Comparison of ENCODE assay signal across 1 cellular context in the genomic region with DNA sequence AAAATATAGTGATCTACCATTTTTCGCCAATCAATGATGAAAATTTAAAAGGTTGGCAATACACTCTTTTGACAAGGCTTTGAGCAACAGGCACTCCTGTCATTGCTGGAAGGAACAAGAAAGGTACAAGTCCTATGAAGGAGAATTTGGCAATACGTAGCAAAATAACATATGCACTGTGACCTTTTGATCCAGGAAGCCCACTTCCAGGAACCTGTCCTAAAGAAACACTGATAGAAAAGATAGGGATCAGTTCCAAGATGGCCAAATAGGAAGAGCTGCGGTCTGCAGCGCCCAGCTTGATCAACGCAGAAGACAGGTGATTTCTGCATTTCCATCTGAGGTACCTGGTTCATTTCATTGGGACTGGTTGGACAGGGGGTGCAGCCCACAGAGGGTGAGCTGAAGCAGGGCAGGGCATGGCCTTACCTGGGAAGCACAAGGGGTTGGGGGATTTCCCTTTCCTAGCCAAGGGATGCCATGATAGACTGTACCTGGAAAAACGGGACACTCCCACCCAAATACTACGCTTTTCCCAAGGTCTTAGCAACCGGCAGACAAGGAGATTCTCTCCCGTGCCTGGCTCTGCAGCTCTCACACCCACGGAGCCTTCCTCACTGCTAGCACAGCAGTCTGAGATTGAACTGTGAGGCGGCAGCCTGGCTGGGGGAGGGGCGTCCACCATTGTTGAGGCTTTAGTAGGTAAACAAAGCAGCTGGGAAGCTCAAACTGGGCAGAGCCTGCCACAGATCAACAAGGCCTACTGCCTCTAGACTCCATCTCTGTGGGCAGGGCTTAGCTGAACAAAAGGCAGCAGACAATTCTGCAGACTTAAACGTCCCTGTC.
TF ChIP-seq lines count a peak whose summit lies in the region.

No MANE protein-coding gene starts in this region.

TF ChIP-seq in GM23338, 12 proteins besides CTCF, POLR2A, EP300 and RAD21 (continued from another document):
- TF ChIP-seq, protein P1, sequence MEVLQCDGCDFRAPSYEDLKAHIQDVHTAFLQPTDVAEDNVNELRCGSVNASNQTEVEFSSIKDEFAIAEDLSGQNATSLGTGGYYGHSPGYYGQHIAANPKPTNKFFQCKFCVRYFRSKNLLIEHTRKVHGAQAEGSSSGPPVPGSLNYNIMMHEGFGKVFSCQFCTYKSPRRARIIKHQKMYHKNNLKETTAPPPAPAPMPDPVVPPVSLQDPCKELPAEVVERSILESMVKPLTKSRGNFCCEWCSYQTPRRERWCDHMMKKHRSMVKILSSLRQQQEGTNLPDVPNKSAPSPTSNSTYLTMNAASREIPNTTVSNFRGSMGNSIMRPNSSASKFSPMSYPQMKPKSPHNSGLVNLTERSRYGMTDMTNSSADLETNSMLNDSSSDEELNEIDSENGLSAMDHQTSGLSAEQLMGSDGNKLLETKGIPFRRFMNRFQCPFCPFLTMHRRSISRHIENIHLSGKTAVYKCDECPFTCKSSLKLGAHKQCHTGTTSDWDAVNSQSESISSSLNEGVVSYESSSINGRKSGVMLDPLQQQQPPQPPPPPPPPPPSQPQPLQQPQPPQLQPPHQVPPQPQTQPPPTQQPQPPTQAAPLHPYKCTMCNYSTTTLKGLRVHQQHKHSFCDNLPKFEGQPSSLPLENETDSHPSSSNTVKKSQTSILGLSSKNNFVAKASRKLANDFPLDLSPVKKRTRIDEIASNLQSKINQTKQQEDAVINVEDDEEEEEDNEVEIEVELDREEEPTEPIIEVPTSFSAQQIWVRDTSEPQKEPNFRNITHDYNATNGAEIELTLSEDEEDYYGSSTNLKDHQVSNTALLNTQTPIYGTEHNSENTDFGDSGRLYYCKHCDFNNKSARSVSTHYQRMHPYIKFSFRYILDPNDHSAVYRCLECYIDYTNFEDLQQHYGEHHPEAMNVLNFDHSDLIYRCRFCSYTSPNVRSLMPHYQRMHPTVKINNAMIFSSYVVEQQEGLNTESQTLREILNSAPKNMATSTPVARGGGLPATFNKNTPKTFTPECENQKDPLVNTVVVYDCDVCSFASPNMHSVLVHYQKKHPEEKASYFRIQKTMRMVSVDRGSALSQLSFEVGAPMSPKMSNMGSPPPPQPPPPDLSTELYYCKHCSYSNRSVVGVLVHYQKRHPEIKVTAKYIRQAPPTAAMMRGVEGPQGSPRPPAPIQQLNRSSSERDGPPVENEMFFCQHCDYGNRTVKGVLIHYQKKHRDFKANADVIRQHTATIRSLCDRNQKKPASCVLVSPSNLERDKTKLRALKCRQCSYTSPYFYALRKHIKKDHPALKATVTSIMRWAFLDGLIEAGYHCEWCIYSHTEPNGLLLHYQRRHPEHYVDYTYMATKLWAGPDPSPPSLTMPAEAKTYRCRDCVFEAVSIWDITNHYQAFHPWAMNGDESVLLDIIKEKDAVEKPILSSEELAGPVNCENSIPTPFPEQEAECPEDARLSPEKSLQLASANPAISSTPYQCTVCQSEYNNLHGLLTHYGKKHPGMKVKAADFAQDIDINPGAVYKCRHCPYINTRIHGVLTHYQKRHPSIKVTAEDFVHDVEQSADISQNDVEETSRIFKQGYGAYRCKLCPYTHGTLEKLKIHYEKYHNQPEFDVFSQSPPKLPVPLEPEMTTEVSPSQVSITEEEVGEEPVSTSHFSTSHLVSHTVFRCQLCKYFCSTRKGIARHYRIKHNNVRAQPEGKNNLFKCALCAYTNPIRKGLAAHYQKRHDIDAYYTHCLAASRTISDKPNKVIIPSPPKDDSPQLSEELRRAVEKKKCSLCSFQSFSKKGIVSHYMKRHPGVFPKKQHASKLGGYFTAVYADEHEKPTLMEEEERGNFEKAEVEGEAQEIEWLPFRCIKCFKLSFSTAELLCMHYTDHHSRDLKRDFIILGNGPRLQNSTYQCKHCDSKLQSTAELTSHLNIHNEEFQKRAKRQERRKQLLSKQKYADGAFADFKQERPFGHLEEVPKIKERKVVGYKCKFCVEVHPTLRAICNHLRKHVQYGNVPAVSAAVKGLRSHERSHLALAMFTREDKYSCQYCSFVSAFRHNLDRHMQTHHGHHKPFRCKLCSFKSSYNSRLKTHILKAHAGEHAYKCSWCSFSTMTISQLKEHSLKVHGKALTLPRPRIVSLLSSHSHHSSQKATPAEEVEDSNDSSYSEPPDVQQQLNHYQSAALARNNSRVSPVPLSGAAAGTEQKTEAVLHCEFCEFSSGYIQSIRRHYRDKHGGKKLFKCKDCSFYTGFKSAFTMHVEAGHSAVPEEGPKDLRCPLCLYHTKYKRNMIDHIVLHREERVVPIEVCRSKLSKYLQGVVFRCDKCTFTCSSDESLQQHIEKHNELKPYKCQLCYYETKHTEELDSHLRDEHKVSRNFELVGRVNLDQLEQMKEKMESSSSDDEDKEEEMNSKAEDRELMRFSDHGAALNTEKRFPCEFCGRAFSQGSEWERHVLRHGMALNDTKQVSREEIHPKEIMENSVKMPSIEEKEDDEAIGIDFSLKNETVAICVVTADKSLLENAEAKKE (CRISPR knock-in tag; IDR thresholded peaks at IDR 0.05): no peak
- TF ChIP-seq POLR2AphosphoS5 (IDR thresholded peaks at IDR 0.05; ENCODE audit: low read depth) (no peak), NANOG (IDR thresholded peaks at IDR 0.05; ENCODE audit: borderline replicate concordance) (no peak), EZH2 (IDR thresholded peaks at IDR 0.05; ENCODE audit: low read depth, unreplicated experiment) (no peak)
- TF ChIP-seq, protein P2, sequence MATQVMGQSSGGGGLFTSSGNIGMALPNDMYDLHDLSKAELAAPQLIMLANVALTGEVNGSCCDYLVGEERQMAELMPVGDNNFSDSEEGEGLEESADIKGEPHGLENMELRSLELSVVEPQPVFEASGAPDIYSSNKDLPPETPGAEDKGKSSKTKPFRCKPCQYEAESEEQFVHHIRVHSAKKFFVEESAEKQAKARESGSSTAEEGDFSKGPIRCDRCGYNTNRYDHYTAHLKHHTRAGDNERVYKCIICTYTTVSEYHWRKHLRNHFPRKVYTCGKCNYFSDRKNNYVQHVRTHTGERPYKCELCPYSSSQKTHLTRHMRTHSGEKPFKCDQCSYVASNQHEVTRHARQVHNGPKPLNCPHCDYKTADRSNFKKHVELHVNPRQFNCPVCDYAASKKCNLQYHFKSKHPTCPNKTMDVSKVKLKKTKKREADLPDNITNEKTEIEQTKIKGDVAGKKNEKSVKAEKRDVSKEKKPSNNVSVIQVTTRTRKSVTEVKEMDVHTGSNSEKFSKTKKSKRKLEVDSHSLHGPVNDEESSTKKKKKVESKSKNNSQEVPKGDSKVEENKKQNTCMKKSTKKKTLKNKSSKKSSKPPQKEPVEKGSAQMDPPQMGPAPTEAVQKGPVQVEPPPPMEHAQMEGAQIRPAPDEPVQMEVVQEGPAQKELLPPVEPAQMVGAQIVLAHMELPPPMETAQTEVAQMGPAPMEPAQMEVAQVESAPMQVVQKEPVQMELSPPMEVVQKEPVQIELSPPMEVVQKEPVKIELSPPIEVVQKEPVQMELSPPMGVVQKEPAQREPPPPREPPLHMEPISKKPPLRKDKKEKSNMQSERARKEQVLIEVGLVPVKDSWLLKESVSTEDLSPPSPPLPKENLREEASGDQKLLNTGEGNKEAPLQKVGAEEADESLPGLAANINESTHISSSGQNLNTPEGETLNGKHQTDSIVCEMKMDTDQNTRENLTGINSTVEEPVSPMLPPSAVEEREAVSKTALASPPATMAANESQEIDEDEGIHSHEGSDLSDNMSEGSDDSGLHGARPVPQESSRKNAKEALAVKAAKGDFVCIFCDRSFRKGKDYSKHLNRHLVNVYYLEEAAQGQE (IDR thresholded peaks at IDR 0.05; ENCODE audit: unreplicated experiment): no peak
